ENCODE assay signal across 9 cellular contexts in the genomic region with DNA sequence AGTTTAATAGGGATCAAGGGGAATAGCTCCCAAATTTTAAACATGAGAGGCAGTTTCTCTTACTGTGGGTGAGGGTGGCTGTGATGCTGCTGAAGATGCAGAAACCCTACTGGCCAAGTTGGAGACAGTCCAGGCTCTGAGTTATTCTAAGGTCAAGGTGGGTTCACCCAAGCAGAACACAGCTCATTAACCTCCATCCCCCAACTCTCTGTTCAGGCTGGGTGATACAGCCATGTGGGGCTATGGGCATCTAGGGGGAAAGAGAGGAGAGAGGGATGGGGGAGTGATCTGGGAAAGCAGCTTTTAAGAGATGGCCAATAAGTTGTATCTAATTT. TPM values are rescaled to one million over a fixed set of nuclear protein-coding genes. Genes with fewer than 3 reads are reported as not detected.
DNase-seq lines count a peak whose midpoint lies in the region; ATAC-seq and TF ChIP-seq lines count a peak whose summit lies in the region.
"Had no signal": no experiment of that assay in that cellular context is flagged by ENCODE, and none has a peak within 500 bp of the region (broad histone marks: within the 10 kb centered on the region; RNA-seq: fewer than 3 reads in every experiment).

No MANE protein-coding gene starts in this region.

- no peaks in the 10 kb centered on the region for H3K27me3 Mint-ChIP-seq in CD4-positive, alpha-beta memory T cell

- H3K9me3 Mint-ChIP-seq in CD4-positive, alpha-beta memory T cell, result peaks cover 0 to 1% (median 0%) of the 10 kb centered on the region in 8 donors

- no peaks in the 10 kb centered on the region for H3K4me1 ChIP-seq in CD4-positive, alpha-beta memory T cell (ENCODE audit: insufficient read depth, low read length)

- peaks cover 0 to 7% (median 4%) of the 10 kb centered on the region in 4 donors for H3K4me1 Mint-ChIP-seq in CD4-positive, alpha-beta memory T cell

- H3K4me3 Mint-ChIP-seq in CD4-positive, alpha-beta memory T cell, result no peak overlapping the region

- H3K27me3 ChIP-seq in CD4-positive, alpha-beta memory T cell (ENCODE audit: insufficient read depth, low read length), result no peaks in the 10 kb centered on the region

- no peak overlapping the region for H3K4me3 ChIP-seq in CD4-positive, alpha-beta memory T cell (ENCODE audit: low read length in 2 of 2)

- DNase-seq in RPMI8226 (peak; percentile 61), omental fat pad (ENCODE audit: low spot score) (no peak), globus pallidus (ENCODE audit: low spot score) (no peak), DMS53 (lab: John Stamatoyannopoulos, UW) (no peak)
- DNase-seq in activated CD4-positive, alpha-beta T cell treated with anti-CD3 and anti-CD28 coated beads for 48 hours, result no peak
- no peak for DNase-seq in CD4-positive, alpha-beta memory T cell

- no peaks in the 10 kb centered on the region for H3K36me3 Mint-ChIP-seq in CD4-positive, alpha-beta memory T cell

- POLR2A ChIA-PET in CD4-positive, alpha-beta memory T cell (lab: Charles Lee; ENCODE audit: partially characterized antibody), result no interaction called here

- no peak for TF ChIP-seq CTCF in omental fat pad (IDR thresholded peaks at IDR 0.05)

- peak; percentile 46 for ATAC-seq in GM18519 (IDR thresholded peaks at IDR 0.05; ENCODE audit: low FRiP score, unreplicated experiment)
- peak; percentile 66 for ATAC-seq in HG02678 (IDR thresholded peaks at IDR 0.05; ENCODE audit: unreplicated experiment)
- peak; percentile 7 for ATAC-seq in omental fat pad (ENCODE audit: low FRiP score)

- intact Hi-C loops in CD4-positive, alpha-beta memory T cell (cut with micrococcal nuclease), result loop anchor here (5.0 kb wide), 1 partner anchor 178 kb away; no protein-coding TSS in a partner anchor

- no peak overlapping the region for H3K27ac ChIP-seq in CD4-positive, alpha-beta memory T cell (ENCODE audit: low read depth, low read length)
- H3K27ac ChIP-seq: KMS-11 had no signal

- H3K27ac Mint-ChIP-seq in CD4-positive, alpha-beta memory T cell, result no peak overlapping the region

- no peaks in the 10 kb centered on the region for H3K36me3 ChIP-seq in CD4-positive, alpha-beta memory T cell (ENCODE audit: insufficient read depth, low read length)

- CTCF ChIA-PET in CD4-positive, alpha-beta memory T cell (lab: Charles Lee; ENCODE audit: partially characterized antibody), result interaction anchor here (0.8 to 3.1 kb wide), 4 partner anchors 9 to 310 kb away, joined by 3 to 12 read pairs (median 5); no protein-coding TSS in a partner anchor

- no peaks in the 10 kb centered on the region for H3K9me3 ChIP-seq in CD4-positive, alpha-beta memory T cell (ENCODE audit: control insufficient read depth in 1 of 2, low read length in 2 of 2)

RNA-seq across cellular contexts. Expression of a gene that starts 18.9 kb away (rescaled TPM):
- total RNA-seq in omental fat pad, result 10 to 100 TPM; 17.8 to 29.8 (median 26.3) TPM
- 10 to 100 TPM; 10.7 to 11.3 TPM for total RNA-seq in CD4-positive, alpha-beta memory T cell
- polyA plus RNA-seq in CD4-positive, alpha-beta memory T cell, result 1 to 10 TPM; 2.7 to 4.3 TPM

Comparison
In these comparisons a context has a peak if more than half of its experiments do, and no peak if none do; other contexts are left out.
1. ATAC-seq: peak in every context shown above with its lines; median percentile 66 in HG02678; 46 in GM18519; 7 in omental fat pad.